ENCODE assay signal across 12 cellular contexts in genomic region chr17:41054556-41054955, GRCh38. TPM values are rescaled to one million over a fixed set of nuclear protein-coding genes. Genes with fewer than 3 reads are reported as not detected.
"Had no signal": no experiment of that assay in that cellular context is flagged by ENCODE, and none has a peak within 500 bp of the region (broad histone marks: within the 10 kb centered on the region; RNA-seq: fewer than 3 reads in every experiment).

No MANE protein-coding gene starts in this region.

RNA-seq across cellular contexts. Expression of gene KRTAP2-2, which starts 0.5 kb away (rescaled TPM):
- total RNA-seq: OCI-LY7, PC-3, PC-9, Peyer's patch, Right ventricle myocardium inferior, Right ventricle myocardium superior, RPMI7951, SJCRH30, SJSA1, SK-MEL-5, T-cell had no signal
- polyA plus RNA-seq: SK-N-SH had no signal

RNA-seq across cellular contexts. Expression of gene KRTAP2-3, which starts 5.4 kb away (rescaled TPM):
- total RNA-seq: OCI-LY7, Peyer's patch, Right ventricle myocardium inferior, Right ventricle myocardium superior, RPMI7951, SJCRH30, SJSA1, SK-MEL-5, T-cell had no signal

RNA-seq across cellular contexts. Expression of gene KRTAP2-1, which starts 7.4 kb away (rescaled TPM):
- total RNA-seq: OCI-LY7, PC-3, PC-9, Peyer's patch, Right ventricle myocardium inferior, Right ventricle myocardium superior, SJCRH30, SJSA1, SK-MEL-5, T-cell had no signal
- polyA plus RNA-seq: SK-N-SH had no signal

RNA-seq across cellular contexts. Expression of gene KRTAP2-4, which starts 11.1 kb away (rescaled TPM):
- total RNA-seq: OCI-LY7, PC-3, PC-9, Peyer's patch, Right ventricle myocardium inferior, Right ventricle myocardium superior, RPMI7951, SJCRH30, SJSA1, SK-MEL-5, T-cell had no signal
- polyA plus RNA-seq: SK-N-SH had no signal

RNA-seq across cellular contexts. Expression of gene KRTAP1-1, which starts 13.3 kb away (rescaled TPM):
- total RNA-seq: OCI-LY7, PC-3, PC-9, Peyer's patch, Right ventricle myocardium inferior, Right ventricle myocardium superior, RPMI7951, SJCRH30, SJSA1, SK-MEL-5, T-cell had no signal
- polyA plus RNA-seq: SK-N-SH had no signal
